ENCODE assay signal across 11 cellular contexts in the genomic region with DNA sequence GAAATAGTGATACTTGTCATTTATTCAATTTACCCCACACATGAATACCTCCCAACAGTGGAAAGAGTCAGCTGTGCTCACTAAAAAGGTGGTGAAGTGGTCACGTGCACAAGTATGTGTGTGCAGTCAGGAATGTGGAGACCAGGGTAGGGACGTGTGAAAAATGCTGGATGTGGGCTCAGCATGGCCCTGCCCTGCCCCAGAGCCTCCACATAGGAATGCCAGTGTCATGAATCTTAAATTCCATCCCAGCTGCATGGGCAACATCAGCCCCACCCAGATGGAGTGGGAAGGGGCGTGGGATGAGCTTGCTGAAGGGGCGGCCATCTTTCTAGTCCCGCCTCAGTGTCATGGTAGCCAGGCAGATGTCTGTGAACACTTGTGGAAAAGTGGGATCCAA.
A peak's percentile ranks its signal among the peaks of the same experiment; 100 is the strongest.
DNase-seq lines count a peak whose midpoint lies in the region; ATAC-seq and TF ChIP-seq lines count a peak whose summit lies in the region.
"Had no signal": no experiment of that assay in that cellular context is flagged by ENCODE, and none has a peak within 500 bp of the region (broad histone marks: within the 10 kb centered on the region; RNA-seq: fewer than 3 reads in every experiment).

No MANE protein-coding gene starts in this region.

- H3K4me1 ChIP-seq in right lobe of liver (no peaks in the 10 kb centered on the region), BE2C (no peaks in the 10 kb centered on the region)
- H3K4me1 ChIP-seq: parathyroid adenoma had no signal

- H3K27me3 ChIP-seq in MG63 (no peaks in the 10 kb centered on the region), right lobe of liver (no peaks in the 10 kb centered on the region), BE2C (no peaks in the 10 kb centered on the region)

- DNase-seq in AG20443 (ENCODE audit: low spot score) (peak; percentile 94), MG63 (peak; percentile 62), epithelial cell of esophagus (ENCODE audit: low read depth) (peak; percentile 94), non-pigmented ciliary epithelial cell (ENCODE audit: low read depth) (peak; percentile 74), right lobe of liver (no peak), BE2C (no peak)
- DNase-seq: activated T-cell treated with anti-CD3 and anti-CD28 coated beads, Interleukin-2, amount 50 U/mL, for 4 hours; CD4-positive, alpha-beta memory T cell had no signal

- H3K36me3 ChIP-seq in MG63 (no peaks in the 10 kb centered on the region), right lobe of liver (no peaks in the 10 kb centered on the region), BE2C (no peaks in the 10 kb centered on the region)

- H3K9me3 ChIP-seq in MG63 (no peaks in the 10 kb centered on the region), right lobe of liver (no peaks in the 10 kb centered on the region), BE2C (no peaks in the 10 kb centered on the region)

- intact Hi-C loops in right lobe of liver (cut with DNase I) = loop anchor here in 1 of 2 donors (5.0 kb wide), 1 partner anchor 804 kb away; no protein-coding TSS in a partner anchor

- TF ChIP-seq CTCF in epithelial cell of esophagus (IDR thresholded peaks at IDR 0.05; ENCODE audit: insufficient read depth, low read depth, low read length, missing control alignments) (no peak), right lobe of liver (IDR thresholded peaks at IDR 0.05) (no peak), BE2C (IDR thresholded peaks at IDR 0.05; ENCODE audit: low read depth, low read length) (no peak)

- H3K4me3 ChIP-seq in MG63 (no peak overlapping the region), epithelial cell of esophagus (ENCODE audit: low read length) (no peak overlapping the region), right lobe of liver (no peak overlapping the region), BE2C (ENCODE audit: low read depth, low read length) (no peak overlapping the region)

- TF ChIP-seq POLR2A in right lobe of liver (IDR thresholded peaks at IDR 0.05) = no peak

- 67% methylated on average over 4 of the region's 5 CpGs for WGBS in right lobe of liver (ENCODE audit: insufficient coverage, low coverage, low lambda C conversion rate, missing lambda C conversion rate)

- no peak for ATAC-seq in right lobe of liver
- ATAC-seq in HG02642 (IDR thresholded peaks at IDR 0.05; ENCODE audit: poor library complexity, unreplicated experiment) = no peak
- no peak for ATAC-seq in GM19328 (IDR thresholded peaks at IDR 0.05; ENCODE audit: unreplicated experiment)
- ATAC-seq: activated T-cell treated with anti-CD3 and anti-CD28 coated beads, Interleukin-2, amount 50 U/mL, for 4 hours had no signal

- H3K27ac ChIP-seq in right lobe of liver = no peak overlapping the region
- H3K27ac ChIP-seq: parathyroid adenoma had no signal

Comparison
In these comparisons a context has a peak if more than half of its experiments do, and no peak if none do; other contexts are left out.
1. DNase-seq: peak in AG20443 (single experiment), MG63 (single experiment), epithelial cell of esophagus (single experiment) and non-pigmented ciliary epithelial cell (single experiment); none in right lobe of liver (0 of 3) and BE2C (single experiment).